In the genomic region with DNA sequence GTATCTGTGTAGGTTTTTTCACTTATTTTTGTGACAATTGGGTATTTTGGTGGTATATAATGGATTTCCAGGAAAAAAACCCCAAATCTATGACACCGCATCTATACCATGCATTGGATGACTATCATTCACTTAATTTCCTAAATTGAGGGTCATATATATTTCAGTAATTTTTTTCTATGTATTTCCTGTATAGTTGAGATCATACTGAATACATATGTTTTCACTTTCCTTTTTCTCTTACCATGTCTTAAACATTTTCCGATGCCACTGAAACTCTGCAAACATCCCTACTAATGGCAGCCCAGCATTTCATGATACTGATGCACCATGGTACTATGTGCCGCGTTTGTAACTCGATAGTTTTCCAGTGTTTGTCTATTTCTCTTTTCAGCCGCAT, we compare ENCODE assay signal across 19 cellular contexts.
"Had no signal": no experiment of that assay in that cellular context is flagged by ENCODE, and none has a peak within 500 bp of the region (broad histone marks: within the 10 kb centered on the region; RNA-seq: fewer than 3 reads in every experiment).

No MANE protein-coding gene starts in this region.

- H3K9me3 ChIP-seq: esophagus muscularis mucosa, tibial nerve, vagina had no signal

- H3K27ac ChIP-seq: brain microvascular endothelial cell, coronary artery, esophagus muscularis mucosa, tibial nerve, vagina had no signal

- H3K4me3 ChIP-seq: coronary artery, esophagus muscularis mucosa, tibial nerve, vagina had no signal

- H3K4me3 Mint-ChIP-seq: activated naive CD8-positive, alpha-beta T cell treated with anti-CD3 and anti-CD28 coated beads for 36 hours; central memory CD8-positive, alpha-beta T cell; nephron; stimulated activated naive B cell treated with anti-CD40 and anti-IgM and Interleukin-4, amounts not matched to agents 10 μg/mL and 1 μg/mL and 100 μg/mL, for 72 hours had no signal

- H3K4me1 Mint-ChIP-seq: nephron; stimulated activated naive B cell treated with anti-CD40 and anti-IgM and Interleukin-4, amounts not matched to agents 10 μg/mL and 1 μg/mL and 100 μg/mL, for 72 hours had no signal

- H3K4me1 ChIP-seq: esophagus muscularis mucosa, tibial nerve, vagina had no signal

- DNase-seq: activated CD4-positive, CD25-positive, alpha-beta regulatory T cell treated with anti-CD3 and anti-CD28 coated beads, Interleukin-2, amount 50 U/mL, for 72 hours; activated effector memory CD4-positive, alpha-beta T cell treated with Interleukin-2 at 50 U/mL for 16 hours; activated naive CD8-positive, alpha-beta T cell treated with anti-CD3 and anti-CD28 coated beads for 36 hours; activated T-cell treated with anti-CD3 and anti-CD28 coated beads, Interleukin-2, amount 50 U/mL, for 1 hour; anterior cingulate cortex; glutamatergic neuron; occipital lobe; stimulated activated CD4-positive, alpha-beta T cell treated with anti-CD3 and anti-CD28 coated beads, Interleukin-2, amount 100 ng/mL, for 48 hours; stimulated activated naive B cell treated with anti-CD40 and anti-IgM and Interleukin-4, amounts not matched to agents 10 μg/mL and 1 μg/mL and 100 μg/mL, for 72 hours; substantia nigra; SW 1271; T-helper 9 cell had no signal

- H3K27me3 Mint-ChIP-seq: activated naive CD8-positive, alpha-beta T cell treated with anti-CD3 and anti-CD28 coated beads for 36 hours; central memory CD8-positive, alpha-beta T cell had no signal

- H3K27me3 ChIP-seq: brain microvascular endothelial cell, esophagus muscularis mucosa, tibial nerve, vagina had no signal

- ATAC-seq: stimulated activated naive B cell treated with anti-CD40 and anti-IgM and Interleukin-4, amounts not matched to agents 10 μg/mL and 1 μg/mL and 100 μg/mL, for 72 hours had no signal

- H3K36me3 ChIP-seq: brain microvascular endothelial cell, esophagus muscularis mucosa, tibial nerve, vagina had no signal

- H3K27ac Mint-ChIP-seq: nephron; stimulated activated naive B cell treated with anti-CD40 and anti-IgM and Interleukin-4, amounts not matched to agents 10 μg/mL and 1 μg/mL and 100 μg/mL, for 72 hours had no signal
